Comparison of ENCODE assay signal across 8 cellular contexts in the genomic region with DNA sequence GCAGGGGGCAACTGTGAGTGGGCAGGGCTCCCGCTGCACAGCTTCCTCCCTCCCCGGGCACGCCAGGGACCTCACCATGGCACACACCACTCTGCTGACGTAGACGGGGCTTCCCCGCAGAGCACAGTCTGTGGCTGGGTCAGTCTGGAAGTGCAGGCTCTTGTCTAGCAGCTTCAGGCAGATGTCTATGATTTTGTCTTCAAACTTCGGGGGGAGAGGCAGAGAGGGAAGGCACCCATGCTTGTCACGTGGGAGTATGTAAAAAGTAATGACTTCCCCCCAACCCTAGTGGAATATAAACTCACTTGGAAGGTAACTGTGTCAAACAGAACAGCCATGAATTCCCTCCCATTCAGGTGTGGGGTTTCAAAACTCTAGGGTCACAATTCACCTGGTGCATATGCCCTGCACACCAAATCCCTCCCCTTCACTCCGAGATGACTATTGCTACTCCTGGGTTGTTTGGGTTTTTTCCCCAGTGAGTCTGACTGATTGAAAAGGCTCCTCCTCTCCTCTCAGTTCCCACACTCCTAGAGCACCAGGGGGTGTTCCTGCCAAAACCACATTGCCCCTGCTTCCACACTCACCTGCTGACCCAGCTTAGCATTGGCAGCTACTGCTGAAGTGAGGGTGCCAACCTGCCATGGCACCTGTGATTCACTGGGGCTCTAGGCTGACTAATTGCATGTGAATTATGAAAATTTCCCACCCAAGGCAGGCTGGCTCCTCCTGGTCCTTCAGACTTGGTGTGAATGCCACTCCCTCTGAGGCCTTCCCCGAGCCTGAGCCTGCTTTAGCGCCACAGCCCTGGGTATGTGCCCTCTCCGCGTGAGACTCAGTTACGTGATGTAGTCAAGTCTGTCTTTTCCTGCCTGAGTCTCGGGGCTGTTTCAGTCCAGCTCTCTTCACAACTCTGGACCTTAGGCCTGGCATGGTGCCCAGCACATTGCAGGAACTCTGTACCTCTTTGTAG. TPM values are rescaled to one million over a fixed set of nuclear protein-coding genes. Genes with fewer than 3 reads are reported as not detected.
DNase-seq lines count a peak whose midpoint lies in the region; ATAC-seq and TF ChIP-seq lines count a peak whose summit lies in the region.

No MANE protein-coding gene starts in this region.

- no peak overlapping the region for H3K27ac ChIP-seq in caudate nucleus (ENCODE audit: low read depth, low read length)

- peak; percentile 56 for ATAC-seq in HG02610 (IDR thresholded peaks at IDR 0.05; ENCODE audit: unreplicated experiment)
- peak; percentile 85 for ATAC-seq in T-helper 17 cell
- no peak for ATAC-seq in GM18861 (IDR thresholded peaks at IDR 0.05; ENCODE audit: unreplicated experiment)

- peaks cover 4% of the 10 kb centered on the region for H3K36me3 Mint-ChIP-seq in T-helper 17 cell (ENCODE audit: low read depth)

- H3K27me3 Mint-ChIP-seq in T-helper 17 cell, result peaks cover 28% of the 10 kb centered on the region

- TF ChIP-seq CTCF in GM13977 (IDR thresholded peaks at IDR 0.05; ENCODE audit: extremely low read depth, insufficient read depth, missing control alignments), result no peak

- peaks cover 10% of the 10 kb centered on the region for H3K4me1 Mint-ChIP-seq in T-helper 17 cell

- H3K27ac Mint-ChIP-seq in T-helper 17 cell, result peak overlapping the region; percentile 22

- H3K4me3 Mint-ChIP-seq in T-helper 17 cell, result peak overlapping the region; percentile 16

- DNase-seq in GM13977 (ENCODE audit: low spot score) (peak; percentile 73), T-helper 17 cell (peak in 1 of 3 donors; percentile 18), foreskin melanocyte (peak; percentile 21), caudate nucleus (lab: John Stamatoyannopoulos, UW) (no peak), pons (ENCODE audit: low spot score) (no peak), SK-N-DZ (ENCODE audit: low spot score) (no peak)

- no peaks in the 10 kb centered on the region for H3K9me3 ChIP-seq in T-helper 17 cell (ENCODE audit: control insufficient read depth, low read length, poor library complexity, severe bottlenecking)

- in situ Hi-C loops in GM13977 (cut with MboI; ENCODE audit: low pct_unique_long_range_greater_than_20kb, low sequenced_read_pairs, unreplicated experiment), result no loop called here

RNA-seq across cellular contexts. Expression of a gene that starts 13.0 kb away (rescaled TPM):
- not detected for total RNA-seq in T-helper 17 cell
- polyA plus RNA-seq in SK-N-DZ (2014; cell fraction: cytosol; rRNA removed), result not detected in 2 replicates
- polyA plus RNA-seq in SK-N-DZ (2014; cell fraction: nucleus; rRNA removed), result not detected in 2 replicates

RNA-seq across cellular contexts. Expression of a gene that starts 32.9 kb away (rescaled TPM):
- not detected for total RNA-seq in T-helper 17 cell
- polyA plus RNA-seq in SK-N-DZ (2014; cell fraction: cytosol; rRNA removed), result not detected in 2 replicates
- polyA plus RNA-seq in SK-N-DZ (2014; cell fraction: nucleus; rRNA removed), result not detected in 2 replicates

RNA-seq across cellular contexts. Expression of a gene that starts 48.3 kb away (rescaled TPM):
- not detected for total RNA-seq in T-helper 17 cell
- not detected in 2 replicates for polyA plus RNA-seq in SK-N-DZ (2014; cell fraction: cytosol; rRNA removed)
- polyA plus RNA-seq in SK-N-DZ (2014; cell fraction: nucleus; rRNA removed), result not detected in 2 replicates

Comparison
In these comparisons a context has a peak if more than half of its experiments do, and no peak if none do; other contexts are left out.
1. DNase-seq: peak in GM13977 (single experiment) and foreskin melanocyte (single experiment); none in caudate nucleus (0 of 61), pons (single experiment) and SK-N-DZ (single experiment).